8 cellular contexts compared by ENCODE assay signal in the genomic region with DNA sequence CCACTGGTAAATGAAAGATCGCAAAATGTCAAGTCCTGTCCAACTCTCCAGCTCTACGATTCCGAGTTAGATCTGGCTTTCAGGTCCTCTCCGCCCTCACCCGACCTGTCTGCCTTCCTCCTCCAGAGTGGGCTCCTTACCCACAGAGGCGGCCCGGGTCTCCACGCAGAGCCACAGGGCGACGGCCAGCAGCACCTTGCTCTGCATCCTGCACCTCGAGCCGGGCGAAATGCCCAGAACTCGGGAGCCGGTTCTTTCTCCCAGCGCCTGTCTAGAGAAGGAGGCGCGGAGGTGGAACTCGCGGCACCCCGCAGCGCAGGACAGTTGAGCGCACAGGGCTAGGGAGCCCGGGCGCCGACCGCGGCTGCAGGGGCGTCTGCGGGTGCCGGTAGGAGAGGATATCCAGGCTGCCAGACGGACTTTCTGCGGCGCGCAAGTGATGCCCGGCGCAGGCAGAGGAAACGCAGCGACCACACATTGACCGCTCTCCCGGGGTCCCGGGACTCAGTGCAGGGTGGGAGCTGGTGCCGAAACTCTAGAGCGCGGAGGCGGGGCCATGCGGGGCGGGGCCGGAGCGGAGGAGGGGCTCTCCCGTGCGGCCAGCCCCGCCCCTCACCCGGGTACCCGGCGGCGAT. TPM values are rescaled to one million over a fixed set of nuclear protein-coding genes. Genes with fewer than 3 reads are reported as not detected.
DNase-seq lines count a peak whose midpoint lies in the region; ATAC-seq, FAIRE-seq and TF ChIP-seq lines count a peak whose summit lies in the region.

TSS of gene KDR (minus strand) at position 509 of the 635 bp plus-strand sequence. CDS start at position 207, 302 bp downstream.

- TF ChIP-seq POLR2A in endothelial cell of umbilical vein (IDR thresholded peaks at IDR 0.05; ENCODE audit: low read depth, low read length), result peak; percentile 98

- no peaks in the 10 kb centered on the region for H3K79me2 ChIP-seq in ACC112 (ENCODE audit: control insufficient read depth, insufficient read depth, low read length, unreplicated experiment)
- peaks cover 51% of the 10 kb centered on the region for H3K79me2 ChIP-seq in endothelial cell of umbilical vein (ENCODE audit: control insufficient read depth, insufficient read depth, low read length)

- no peak for TF ChIP-seq CTCF in endothelial cell of umbilical vein (IDR thresholded peaks at IDR 0.05; ENCODE audit: extremely low read depth in 1 of 2, insufficient read depth in 1 of 2, low read depth in 1 of 2, low read length in 2 of 2)

- H3K4me2 ChIP-seq in endothelial cell of umbilical vein (ENCODE audit: insufficient read depth, low read length), result peak within 1 kb of the TSS; percentile 68

- no peaks in the 10 kb centered on the region for H3K36me3 ChIP-seq in ACC112 (ENCODE audit: insufficient read depth, low read length)
- no peaks in the 10 kb centered on the region for H3K36me3 ChIP-seq in endothelial cell of umbilical vein (ENCODE audit: control insufficient read depth in 2 of 2, extremely low read depth in 1 of 2, insufficient read depth in 2 of 2, low read length in 2 of 2)
- H3K36me3 ChIP-seq in mucosa of rectum (ENCODE audit: control insufficient read depth in 2 of 2, insufficient read depth in 2 of 2, low read length in 2 of 2), result no peaks in the 10 kb centered on the region

- no peak for ATAC-seq in naive thymus-derived CD8-positive, alpha-beta T cell
- ATAC-seq in GM18858 (IDR thresholded peaks at IDR 0.05; ENCODE audit: unreplicated experiment), result no peak

- no peak for FAIRE-seq in endothelial cell of umbilical vein (lab: Jason Lieb, UNC)

- H3K4me3 ChIP-seq in ACC112 (ENCODE audit: low read depth, low read length) (peak within 1 kb of the TSS; percentile 89), endothelial cell of umbilical vein (replicated peaks in 1 of 3; ENCODE audit: insufficient read depth in 1 of 3, low read depth in 1 of 3, low read length in 3 of 3) (peak within 1 kb of the TSS; percentile 92 to 94 (median 93)), mucosa of rectum (ENCODE audit: low read length in 2 of 2) (peak within 1 kb of the TSS; percentile 18 to 26)

- H3K27ac ChIP-seq in ACC112 (ENCODE audit: low read depth, low read length) (no peak within 1 kb of the TSS), endothelial cell of umbilical vein (ENCODE audit: insufficient read depth, low read depth, low read length) (peak within 1 kb of the TSS; percentile 54), mucosa of rectum (ENCODE audit: low read depth in 2 of 2, low read length in 2 of 2) (no peak within 1 kb of the TSS)

- DNase-seq in NCI-H1105 treated with DMSO at 0.1 percent for 48 hours (lab: John Stamatoyannopoulos, UW), result peak; percentile 41
- DNase-seq in endothelial cell of umbilical vein (ENCODE audit: low read depth, low spot score), result peak; percentile 68
- DNase-seq in DMS79 treated with DMSO at 0.1 percent for 48 hours (lab: John Stamatoyannopoulos, UW), result no peak
- no peak for DNase-seq in naive thymus-derived CD8-positive, alpha-beta T cell
- DNase-seq in cortex of kidney (lab: John Stamatoyannopoulos, UW), result no peak

- TSS peak; percentile 29 for BruUV-seq in endothelial cell of umbilical vein (replicated peaks; lab: Mats Ljungman, UMichigan)

- H3K27ac Mint-ChIP-seq in naive thymus-derived CD8-positive, alpha-beta T cell, result no peak within 1 kb of the TSS

- no peaks in the 10 kb centered on the region for H3K4me1 ChIP-seq in ACC112 (ENCODE audit: control insufficient read depth, insufficient read depth, low read length, unreplicated experiment)
- peaks cover 41% of the 10 kb centered on the region for H3K4me1 ChIP-seq in endothelial cell of umbilical vein (ENCODE audit: control insufficient read depth, extremely low read depth, insufficient read depth, low read length)
- no peaks in the 10 kb centered on the region for H3K4me1 ChIP-seq in mucosa of rectum (ENCODE audit: control insufficient read depth in 2 of 2, insufficient read depth in 2 of 2, low read length in 2 of 2)

- intact Hi-C loops in endothelial cell of umbilical vein (cut with micrococcal nuclease), result loop anchor here (1.0 to 2.0 kb wide), 4 partner anchors 59 to 272 kb away; no protein-coding TSS in a partner anchor

- peaks cover 23 to 66% (median 33%) of the 10 kb centered on the region in 5 donors for H3K27me3 Mint-ChIP-seq in naive thymus-derived CD8-positive, alpha-beta T cell

- dilution Hi-C loops in endothelial cell of umbilical vein (cut with MboI; ENCODE audit: extremely low pct_ligation_motif_present, low sequenced_read_pairs), result no loop called here

- POLR2A ChIA-PET in endothelial cell of umbilical vein (lab: Charles Lee), result interaction anchor here (0.6 to 2.1 kb wide), 19 partner anchors 9 to 221 kb away, joined by 3 to 27 read pairs (median 4); partner anchors contain the start of gene SRD5A3
- POLR2A ChIA-PET in naive thymus-derived CD8-positive, alpha-beta T cell (lab: Charles Lee), result no interaction called here

- peak within 1 kb of the TSS; percentile 84 for H3K9ac ChIP-seq in endothelial cell of umbilical vein (replicated peaks; ENCODE audit: extremely low read depth, insufficient read depth, low read length)
- no peak within 1 kb of the TSS for H3K9ac ChIP-seq in mucosa of rectum (ENCODE audit: low read depth in 1 of 2, low read length in 2 of 2)

- peak within 1 kb of the TSS; percentile 96 for H2AFZ ChIP-seq in ACC112 (ENCODE audit: low read length, unreplicated experiment)
- H2AFZ ChIP-seq in endothelial cell of umbilical vein (ENCODE audit: low read depth, low read length), result peak within 1 kb of the TSS; percentile 94

- H3K4me3 Mint-ChIP-seq in naive thymus-derived CD8-positive, alpha-beta T cell, result peak within 1 kb of the TSS in 3 of 10 donors; percentile 13 to 44 (median 44)

- CTCF ChIA-PET in endothelial cell of umbilical vein (lab: Charles Lee), result interaction anchor here (0.7 to 2.1 kb wide), 16 partner anchors 24 to 197 kb away, joined by 3 to 17 read pairs (median 6); no protein-coding TSS in a partner anchor

- H3K36me3 Mint-ChIP-seq in naive thymus-derived CD8-positive, alpha-beta T cell, result peaks cover 0 to 3% (median 0%) of the 10 kb centered on the region in 3 donors

- H3K9me3 Mint-ChIP-seq in naive thymus-derived CD8-positive, alpha-beta T cell, result peaks cover 0 to 3% (median 0%) of the 10 kb centered on the region in 9 donors

- H3K27me3 ChIP-seq in ACC112 (ENCODE audit: insufficient read depth, low read length), result 0 out of 2 replicates have a peak, but pooled peaks cover 3% of the 10 kb centered on the region
- H3K27me3 ChIP-seq in endothelial cell of umbilical vein (ENCODE audit: control insufficient read depth in 2 of 2, insufficient read depth in 2 of 2, low read length in 2 of 2), result no peaks in the 10 kb centered on the region
- peaks cover 0 to 3% of the 10 kb centered on the region in 2 donors for H3K27me3 ChIP-seq in mucosa of rectum (ENCODE audit: control insufficient read depth in 2 of 2, insufficient read depth in 2 of 2, low read length in 2 of 2)

- peaks cover 0 to 6% (median 0%) of the 10 kb centered on the region in 4 donors for H3K4me1 Mint-ChIP-seq in naive thymus-derived CD8-positive, alpha-beta T cell

- H3K9me3 ChIP-seq in endothelial cell of umbilical vein (replicated peaks; ENCODE audit: control insufficient read depth, insufficient read depth, low read length) (no peaks in the 10 kb centered on the region), mucosa of rectum (ENCODE audit: control insufficient read depth in 2 of 2, low read length in 2 of 2) (no peaks in the 10 kb centered on the region)

- H3K9me1 ChIP-seq in endothelial cell of umbilical vein (replicated peaks; ENCODE audit: control insufficient read depth, extremely low read depth, insufficient read depth, low read length), result no peaks in the 10 kb centered on the region

- no peaks in the 10 kb centered on the region for H4K20me1 ChIP-seq in endothelial cell of umbilical vein (replicated peaks; ENCODE audit: control insufficient read depth, extremely low read depth, insufficient read depth, low read length)

TF ChIP-seq in endothelial cell of umbilical vein, 7 proteins besides CTCF, POLR2A, EP300 and RAD21:
- TF ChIP-seq GATA2 (IDR thresholded peaks at IDR 0.05; ENCODE audit: insufficient read depth, insufficient read length, low read depth, low read length) (no peak), EZH2 (IDR thresholded peaks at IDR 0.05; ENCODE audit: borderline replicate concordance, low read depth, low read length, severe bottlenecking) (no peak), FOS (IDR thresholded peaks at IDR 0.05; ENCODE audit: borderline replicate concordance, insufficient read depth, low read length) (no peak), POLR2AphosphoS5 (IDR thresholded peaks at IDR 0.05; ENCODE audit: insufficient read depth, low read depth, low read length) (peak; percentile 97)

RNA-seq across cellular contexts. Expression of gene KDR, which starts in this region (rescaled TPM):
- 139 and 145 TPM in 2 replicates for total RNA-seq in endothelial cell of umbilical vein
- polyA plus RNA-seq in endothelial cell of umbilical vein, result 65.8 and 80.5 TPM in 2 replicates
- polyA plus RNA-seq in endothelial cell of umbilical vein (2011; cell fraction: cytosol; rRNA removed), result 64.9 TPM in 2 replicates
- 157 and 176 TPM in 2 replicates for polyA plus RNA-seq in endothelial cell of umbilical vein (2011; cell fraction: nucleus; rRNA removed)
- 59.2 and 89.6 TPM in 2 replicates for polyA plus RNA-seq in endothelial cell of umbilical vein (2012)
- polyA minus RNA-seq in endothelial cell of umbilical vein, result 280 and 307 TPM in 2 replicates
- polyA minus RNA-seq in endothelial cell of umbilical vein (2011; cell fraction: cytosol; rRNA and poly(A)+ RNA removed), result not detected
- 133 and 202 TPM in 2 replicates for polyA minus RNA-seq in endothelial cell of umbilical vein (2011; cell fraction: nucleus; rRNA and poly(A)+ RNA removed)
- not detected for total RNA-seq in naive thymus-derived CD8-positive, alpha-beta T cell
- not detected for polyA plus RNA-seq in naive thymus-derived CD8-positive, alpha-beta T cell

Comparison
In these comparisons a context has a peak if more than half of its experiments do, and no peak if none do; other contexts are left out.
1. RNA of gene KDR (total RNA-seq): 139 to 145 TPM in endothelial cell of umbilical vein; not detected in naive thymus-derived CD8-positive, alpha-beta T cell; every median in the first group is over 100 times any median in the second.
2. RNA of gene KDR (polyA plus RNA-seq): 59.2 to 176 TPM in endothelial cell of umbilical vein; not detected in naive thymus-derived CD8-positive, alpha-beta T cell; every median in the first group is over 10 times any median in the second.
3. H3K4me3 ChIP-seq: peak in every context shown above with its lines; median percentile 93 in endothelial cell of umbilical vein; 89 in ACC112; 22 in mucosa of rectum.
4. DNase-seq: peak in NCI-H1105 treated with DMSO at 0.1 percent for 48 hours (single experiment) and endothelial cell of umbilical vein (single experiment); none in DMS79 treated with DMSO at 0.1 percent for 48 hours (single experiment), naive thymus-derived CD8-positive, alpha-beta T cell (0 of 10) and cortex of kidney (single experiment).